ENCODE assay signal across 11 cellular contexts in the genomic region with DNA sequence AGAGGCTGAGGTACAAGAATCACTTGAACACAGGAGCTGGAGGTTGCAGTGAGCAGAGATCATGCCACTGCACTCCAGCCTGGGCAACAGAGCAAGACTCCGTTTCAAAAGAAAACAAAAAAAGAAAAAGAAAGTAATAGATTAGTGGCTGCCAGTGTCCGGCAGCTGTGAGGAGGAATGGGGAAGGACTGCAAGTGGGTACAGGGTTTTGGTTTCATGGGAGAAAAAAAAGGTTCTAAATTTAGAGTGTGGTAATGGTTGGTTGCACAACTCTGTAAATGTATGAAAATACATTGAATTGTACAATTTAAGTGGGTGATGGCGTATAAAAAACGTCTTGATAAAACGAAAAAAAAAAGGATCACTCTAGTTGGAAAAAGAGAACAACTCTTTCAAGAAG. TPM values are rescaled to one million over a fixed set of nuclear protein-coding genes. Genes with fewer than 3 reads are reported as not detected.
DNase-seq lines count a peak whose midpoint lies in the region; ATAC-seq and TF ChIP-seq lines count a peak whose summit lies in the region.
"Had no signal": no experiment of that assay in that cellular context is flagged by ENCODE, and none has a peak within 500 bp of the region (broad histone marks: within the 10 kb centered on the region; RNA-seq: fewer than 3 reads in every experiment).

No MANE protein-coding gene starts in this region.

- no peaks in the 10 kb centered on the region for H3K9me3 ChIP-seq in ascending aorta

- intact Hi-C loops in ascending aorta (cut with DNase I) = no loop called here

- peak; percentile 93 for ATAC-seq in GM18909 (IDR thresholded peaks at IDR 0.05; ENCODE audit: poor library complexity, unreplicated experiment)
- peak; percentile 91 for ATAC-seq in HG02642 (IDR thresholded peaks at IDR 0.05; ENCODE audit: poor library complexity, unreplicated experiment)
- peak; percentile 96 for ATAC-seq in naive B cell (ENCODE audit: low read depth in 2 of 2)
- ATAC-seq: natural killer cell treated with Interleukin-12 subunit alpha and Interleukin-12 subunit beta and Interleukin-15 and Interleukin-18, amount 100 ng/mL, for 72 hours had no signal

- H3K27me3 Mint-ChIP-seq in IgD-negative memory B cell = no peaks in the 10 kb centered on the region
- no peaks in the 10 kb centered on the region for H3K27me3 Mint-ChIP-seq in naive B cell
- H3K27me3 Mint-ChIP-seq: natural killer cell treated with Interleukin-12 subunit alpha and Interleukin-12 subunit beta and Interleukin-15 and Interleukin-18, amount 100 ng/mL, for 72 hours had no signal

- H3K4me1 Mint-ChIP-seq in IgD-negative memory B cell (peaks cover 53 to 59% (median 54%) of the 10 kb centered on the region in 3 donors), naive B cell (peaks cover 40 to 73% (median 64%) of the 10 kb centered on the region in 3 donors)

- H3K4me3 ChIP-seq in ascending aorta = no peak overlapping the region

- no peak for TF ChIP-seq CTCF in ascending aorta (IDR thresholded peaks at IDR 0.05)

- H3K36me3 ChIP-seq in ascending aorta = peaks cover 0 to 31% of the 10 kb centered on the region in 2 donors

- peak; percentile 60 for DNase-seq in naive B cell
- no peak for DNase-seq in stimulated activated CD4-positive, alpha-beta T cell treated with anti-CD3 and anti-CD28 coated beads, Interleukin-2, amount 100 ng/mL, for 48 hours
- DNase-seq in ascending aorta (ENCODE audit: low spot score in 2 of 2) = no peak
- DNase-seq in effector CD8-positive, alpha-beta T cell (lab: John Stamatoyannopoulos, UW) = no peak
- DNase-seq in anterior cingulate cortex (lab: John Stamatoyannopoulos, UW) = no peak
- DNase-seq: GF-D8 had no signal

- H3K27ac Mint-ChIP-seq in IgD-negative memory B cell (peak overlapping the region; percentile 32 to 71 (median 49)), naive B cell (peak overlapping the region; percentile 22 to 92 (median 72))
- H3K27ac Mint-ChIP-seq: natural killer cell treated with Interleukin-12 subunit alpha and Interleukin-12 subunit beta and Interleukin-15 and Interleukin-18, amount 100 ng/mL, for 72 hours; T-helper 2 cell treated with Interferon-gamma antibody and Interleukin-4, amounts not matched to agents 5 μg/mL and 100 μg/mL, for 36 hours had no signal

- H3K27me3 ChIP-seq in ascending aorta = no peaks in the 10 kb centered on the region

- peak overlapping the region; percentile 68 to 92 (median 84) for H3K4me3 Mint-ChIP-seq in IgD-negative memory B cell
- peak overlapping the region; percentile 68 to 89 (median 80) for H3K4me3 Mint-ChIP-seq in naive B cell
- H3K4me3 Mint-ChIP-seq: natural killer cell treated with Interleukin-12 subunit alpha and Interleukin-12 subunit beta and Interleukin-15 and Interleukin-18, amount 100 ng/mL, for 72 hours; T-helper 2 cell treated with Interferon-gamma antibody and Interleukin-4, amounts not matched to agents 5 μg/mL and 100 μg/mL, for 36 hours had no signal

- H3K9me3 Mint-ChIP-seq in IgD-negative memory B cell (no peaks in the 10 kb centered on the region), naive B cell (no peaks in the 10 kb centered on the region)
- H3K9me3 Mint-ChIP-seq: natural killer cell treated with Interleukin-12 subunit alpha and Interleukin-12 subunit beta and Interleukin-15 and Interleukin-18, amount 100 ng/mL, for 72 hours; T-helper 2 cell treated with Interferon-gamma antibody and Interleukin-4, amounts not matched to agents 5 μg/mL and 100 μg/mL, for 36 hours had no signal

- H3K36me3 Mint-ChIP-seq in IgD-negative memory B cell (peaks cover 7% of the 10 kb centered on the region), naive B cell (peaks cover 17 to 22% of the 10 kb centered on the region in 2 donors)

- peaks cover 0 to 9% of the 10 kb centered on the region in 2 donors for H3K4me1 ChIP-seq in ascending aorta

- no peak overlapping the region for H3K27ac ChIP-seq in ascending aorta

RNA-seq across cellular contexts. Expression of gene TAF1A, which starts 6.7 kb away (rescaled TPM):
- polyA plus RNA-seq in IgD-negative memory B cell (13.9 TPM), naive B cell (ENCODE audit: low read depth in 6 of 6) (10 to 100 TPM in 5 of 6 donors, 1 to 10 TPM in 1; 4.5 to 23.0 (median 15.1) TPM)
- total RNA-seq in ascending aorta = 8.8 TPM

RNA-seq across cellular contexts. Expression of gene MIA3, which starts 34.8 kb away (rescaled TPM):
- polyA plus RNA-seq in IgD-negative memory B cell (61.3 TPM), naive B cell (ENCODE audit: low read depth in 6 of 6) (10 to 100 TPM; 32.0 to 76.7 (median 53.0) TPM)
- total RNA-seq in ascending aorta = 22.8 TPM

RNA-seq across cellular contexts. Expression of gene HHIPL2, which starts 35.2 kb away (rescaled TPM):
- not detected for polyA plus RNA-seq in IgD-negative memory B cell
- under 1 TPM in 1 of 6 donors, not detected in 5; 0.23 TPM for polyA plus RNA-seq in naive B cell (ENCODE audit: low read depth in 6 of 6)
- not detected for total RNA-seq in ascending aorta
